Comparison of ENCODE assay signal across 1 cellular context in genomic region chr1:236508593-236509027, GRCh38.
A peak's percentile ranks its signal among the peaks of the same experiment; 100 is the strongest.
TF ChIP-seq lines count a peak whose summit lies in the region.

No MANE protein-coding gene starts in this region.

TF ChIP-seq in GM12878, 131 proteins besides CTCF, POLR2A, EP300 and RAD21 (continued from another document):
- TF ChIP-seq ZBTB11 (CRISPR knock-in tag; IDR thresholded peaks at IDR 0.05) (no peak), SPI1 (IDR thresholded peaks at IDR 0.05; ENCODE audit: borderline replicate concordance, insufficient read depth, low read depth, low read length) (no peak), ASH2L (IDR thresholded peaks at IDR 0.05; ENCODE audit: borderline replicate concordance, low read depth) (no peak), YBX1 (IDR thresholded peaks at IDR 0.05) (no peak), ESRRA (IDR thresholded peaks at IDR 0.05; ENCODE audit: low read length) (no peak), BMI1 (IDR thresholded peaks at IDR 0.05; ENCODE audit: borderline replicate concordance) (no peak), SMAD5 (IDR thresholded peaks at IDR 0.05; ENCODE audit: low read depth) (no peak), SREBF1 (IDR thresholded peaks at IDR 0.05; ENCODE audit: low read length) (no peak), YY1 (IDR thresholded peaks at IDR 0.05; ENCODE audit: low read depth, low read length) (no peak), BHLHE40 (IDR thresholded peaks at IDR 0.05; ENCODE audit: borderline replicate concordance in 1 of 2, low read depth in 2 of 2, low read length in 1 of 2) (peak; percentile 77 to 86), SIN3A (IDR thresholded peaks at IDR 0.05; ENCODE audit: low read depth, low read length) (no peak), SMC3 (IDR thresholded peaks at IDR 0.05; ENCODE audit: borderline replicate concordance, low read length) (no peak), JUNB (IDR thresholded peaks at IDR 0.05) (peak; percentile 45), NR2C2 (IDR thresholded peaks at IDR 0.05; ENCODE audit: borderline replicate concordance, control insufficient read depth, insufficient read length, low read depth) (no peak), CREM (IDR thresholded peaks at IDR 0.05; ENCODE audit: low read depth) (no peak), NFXL1 (IDR thresholded peaks at IDR 0.05; ENCODE audit: borderline replicate concordance) (no peak), MTA2 (IDR thresholded peaks at IDR 0.05; ENCODE audit: low read depth) (peak; percentile 68), IKZF2 (IDR thresholded peaks at IDR 0.05) (peak; percentile 58 to 69; a peak in 3 of 4 replicates), PKNOX1 (IDR thresholded peaks at IDR 0.05) (no peak), ZNF687 (IDR thresholded peaks at IDR 0.05) (no peak), EZH2 (IDR thresholded peaks at IDR 0.05; ENCODE audit: borderline replicate concordance, control insufficient read depth, low read depth, low read length) (no peak), PRDM15 (CRISPR knock-in tag; IDR thresholded peaks at IDR 0.05) (no peak), RELB (IDR thresholded peaks at IDR 0.05; ENCODE audit: low read depth) (peak; percentile 40; the same call in 1 of the 2 replicates), NFYA (IDR thresholded peaks at IDR 0.05; ENCODE audit: borderline replicate concordance, low read depth, low read length) (no peak), ATF3 (IDR thresholded peaks at IDR 0.05; ENCODE audit: borderline replicate concordance, extremely low read depth, low read depth, low read length) (no peak), BCL3 (IDR thresholded peaks at IDR 0.05; ENCODE audit: borderline replicate concordance, insufficient read depth, low read depth, low read length, poor library complexity, severe bottlenecking) (no peak), KDM1A (IDR thresholded peaks at IDR 0.05; ENCODE audit: borderline replicate concordance) (no peak), RB1 (IDR thresholded peaks at IDR 0.05; ENCODE audit: borderline replicate concordance) (no peak), ZBTB40 (IDR thresholded peaks at IDR 0.05; ENCODE audit: borderline replicate concordance) (no peak), NFIC (IDR thresholded peaks at IDR 0.05; ENCODE audit: low read depth, low read length) (0 out of 2 replicates have a peak, but pooled peaks have one; percentile 33), USF2 (IDR thresholded peaks at IDR 0.05; ENCODE audit: borderline replicate concordance, low read depth, low read length) (peak; percentile 15; the same call in 1 of the 2 replicates)
TF ChIP-seq in GM12878: peak in this region for 16.
